8 cellular contexts compared by ENCODE assay signal in the genomic region with DNA sequence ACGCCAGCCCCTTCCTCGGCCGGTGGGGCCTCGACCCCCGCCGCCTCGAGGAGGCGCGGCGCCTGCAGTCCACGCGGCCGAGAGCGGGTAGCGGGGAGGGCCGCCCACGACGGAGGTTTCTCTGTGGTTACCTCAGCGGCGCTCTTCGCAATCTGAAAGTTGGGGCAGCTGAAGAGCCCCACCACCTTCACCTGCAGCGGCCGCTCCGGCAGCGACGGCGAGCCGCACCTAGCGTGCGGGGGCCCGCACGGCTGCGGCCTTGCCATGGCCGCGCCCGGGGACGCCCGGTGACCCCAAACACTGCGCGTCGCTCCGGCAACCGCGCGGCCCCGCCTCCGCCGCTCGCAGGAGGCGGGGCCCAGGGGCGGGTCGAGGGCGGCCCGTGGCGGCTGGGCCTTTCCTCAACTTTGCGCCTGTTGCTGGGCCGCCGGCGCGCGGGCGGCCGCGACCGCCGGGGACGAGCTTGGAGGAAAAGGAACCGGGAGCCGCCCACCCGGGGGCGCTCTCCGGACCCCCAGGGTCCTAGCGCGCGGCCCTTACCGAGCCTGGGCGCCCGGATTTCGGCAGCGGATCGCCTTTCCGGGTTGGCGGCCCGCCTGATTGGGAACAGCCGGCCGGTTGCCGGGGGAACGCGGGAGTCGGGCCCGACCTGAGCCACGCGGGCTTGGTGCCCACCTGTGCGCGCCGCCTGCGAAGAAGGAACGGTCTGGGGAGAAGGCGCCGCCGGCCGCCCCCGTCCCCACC. TPM values are rescaled to one million over a fixed set of nuclear protein-coding genes. Genes with fewer than 3 reads are reported as not detected.
A peak's percentile ranks its signal among the peaks of the same experiment; 100 is the strongest.
DNase-seq lines count a peak whose midpoint lies in the region; ATAC-seq and TF ChIP-seq lines count a peak whose summit lies in the region.

A gene (minus strand): TSS at position 304 of the 744 bp plus-strand sequence. CDS start 38 bp downstream, at position 266.
A gene with protein sequence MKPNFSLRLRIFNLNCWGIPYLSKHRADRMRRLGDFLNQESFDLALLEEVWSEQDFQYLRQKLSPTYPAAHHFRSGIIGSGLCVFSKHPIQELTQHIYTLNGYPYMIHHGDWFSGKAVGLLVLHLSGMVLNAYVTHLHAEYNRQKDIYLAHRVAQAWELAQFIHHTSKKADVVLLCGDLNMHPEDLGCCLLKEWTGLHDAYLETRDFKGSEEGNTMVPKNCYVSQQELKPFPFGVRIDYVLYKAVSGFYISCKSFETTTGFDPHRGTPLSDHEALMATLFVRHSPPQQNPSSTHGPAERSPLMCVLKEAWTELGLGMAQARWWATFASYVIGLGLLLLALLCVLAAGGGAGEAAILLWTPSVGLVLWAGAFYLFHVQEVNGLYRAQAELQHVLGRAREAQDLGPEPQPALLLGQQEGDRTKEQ (plus strand): TSS at position 400 of the 744 bp plus-strand sequence. CDS start 398 bp downstream, outside the sequence.

- peaks cover 9% of the 10 kb centered on the region; the same call in 1 of the 2 replicates for H3K4me1 ChIP-seq in HUES64 (ENCODE audit: insufficient read depth, low read length)
- H3K4me1 ChIP-seq in Panc1 (ENCODE audit: control insufficient read depth, insufficient read depth, low read length), result peaks cover 14% of the 10 kb centered on the region

- H3K36me3 Mint-ChIP-seq in activated T-helper 17 cell treated with anti-CD3 and anti-CD28 coated beads, Interleukin-2, amount 50 U/mL, for 72 hours (ENCODE audit: low read depth), result peaks cover 28% of the 10 kb centered on the region
- peaks cover 6% of the 10 kb centered on the region for H3K36me3 Mint-ChIP-seq in nephron (ENCODE audit: low read depth)

- H3K4me3 Mint-ChIP-seq in activated T-helper 17 cell treated with anti-CD3 and anti-CD28 coated beads, Interleukin-2, amount 50 U/mL, for 72 hours, result peak within 1 kb of the TSS; percentile 92
- peak within 1 kb of the TSS; percentile 97 to 98 (median 97) for H3K4me3 Mint-ChIP-seq in nephron

- POLR2A ChIA-PET in Panc1 (lab: Charles Lee), result interaction anchor here (0.5 to 1.6 kb wide), 4 partner anchors 20 to 346 kb away, joined by 3 to 4 read pairs (median 3); a partner anchor contains a TSS

- H3K36me3 ChIP-seq in HUES64 (ENCODE audit: insufficient read depth, low read length) (peaks cover 34% of the 10 kb centered on the region), Panc1 (ENCODE audit: control insufficient read depth, insufficient read depth, low read length) (peaks cover 2% of the 10 kb centered on the region; the same call in 1 of the 2 replicates)

- H3K9me3 ChIP-seq in HUES64 (ENCODE audit: insufficient read depth, low read depth, low read length) (no peaks in the 10 kb centered on the region), Panc1 (ENCODE audit: control insufficient read depth, insufficient read depth, low read depth, low read length) (no peaks in the 10 kb centered on the region)

- H3K27me3 Mint-ChIP-seq in activated T-helper 17 cell treated with anti-CD3 and anti-CD28 coated beads, Interleukin-2, amount 50 U/mL, for 72 hours, result no peaks in the 10 kb centered on the region
- H3K27me3 Mint-ChIP-seq in nephron (ENCODE audit: low read depth), result no peaks in the 10 kb centered on the region

- H3K27ac Mint-ChIP-seq in activated T-helper 17 cell treated with anti-CD3 and anti-CD28 coated beads, Interleukin-2, amount 50 U/mL, for 72 hours, result peak within 1 kb of the TSS; percentile 90
- peak within 1 kb of the TSS; percentile 83 to 94 (median 90) for H3K27ac Mint-ChIP-seq in nephron

- ATAC-seq in GM21515 (IDR thresholded peaks at IDR 0.05; ENCODE audit: unreplicated experiment) (peak; percentile 85), Panc1 (peak; percentile 93)
- peak; percentile 93 for ATAC-seq in activated T-helper 17 cell treated with anti-CD3 and anti-CD28 coated beads, Interleukin-2, amount 50 U/mL, for 72 hours (replicated peaks)
- ATAC-seq in stimulated activated naive CD8-positive, alpha-beta T cell treated with anti-CD3 and anti-CD28 coated beads, Interleukin-15, Interleukin-2, amounts not matched to agents 100 U/mL and 50 U/mL, for 24 hours, result peak; percentile 88

- H3K27me3 ChIP-seq in HUES64 (ENCODE audit: insufficient read depth, low read length) (peaks cover 13% of the 10 kb centered on the region; the same call in 1 of the 2 replicates), Panc1 (ENCODE audit: control insufficient read depth, insufficient read depth, low read length) (no peaks in the 10 kb centered on the region)

- H3K27ac ChIP-seq in HUES64 (ENCODE audit: low read depth, low read length) (peak within 1 kb of the TSS; percentile 71), Panc1 (ENCODE audit: low read length) (peak within 1 kb of the TSS; percentile 83)

- in situ Hi-C loops in Panc1 (cut with HindIII; ENCODE audit: low pct_unique_long_range_greater_than_20kb, low sequenced_read_pairs), result no loop called here

- H3K9ac ChIP-seq in HUES64 (ENCODE audit: low read depth, low read length), result peak within 1 kb of the TSS; percentile 76

- CTCF ChIA-PET in Panc1 (lab: Charles Lee), result interaction anchor here (1.0 kb wide), 1 partner anchor 252 kb away, joined by 4 read pairs; no protein-coding TSS in a partner anchor

- peaks cover 11% of the 10 kb centered on the region for H3K4me1 Mint-ChIP-seq in activated T-helper 17 cell treated with anti-CD3 and anti-CD28 coated beads, Interleukin-2, amount 50 U/mL, for 72 hours
- peaks cover 17% of the 10 kb centered on the region for H3K4me1 Mint-ChIP-seq in nephron

- H3K4me3 ChIP-seq in HUES64 (ENCODE audit: low read length) (peak within 1 kb of the TSS; percentile 81), Panc1 (ENCODE audit: low read depth in 2 of 2, low read length in 2 of 2) (peak within 1 kb of the TSS; percentile 74 to 77)

- no peaks in the 10 kb centered on the region for H3K9me3 Mint-ChIP-seq in activated T-helper 17 cell treated with anti-CD3 and anti-CD28 coated beads, Interleukin-2, amount 50 U/mL, for 72 hours
- no peaks in the 10 kb centered on the region for H3K9me3 Mint-ChIP-seq in nephron

- peak; percentile 45 for DNase-seq in DMS53 treated with DMSO at 0.1 percent for 48 hours (lab: John Stamatoyannopoulos, UW; ENCODE audit: unreplicated experiment)
- no peak for DNase-seq in Panc1 (ENCODE audit: low read depth, low spot score)
- DNase-seq in fibroblast of peridontal ligament (ENCODE audit: extremely low read depth), result peak; percentile 85
- peak; percentile 86 for DNase-seq in stimulated activated naive CD8-positive, alpha-beta T cell treated with anti-CD3 and anti-CD28 coated beads, Interleukin-15, Interleukin-2, amounts not matched to agents 100 U/mL and 50 U/mL, for 24 hours

- under 1% methylated on average over 103 of the region's 103 CpGs for WGBS in HUES64

- no TSS peak for BruUV-seq in Panc1 (replicated peaks; lab: Mats Ljungman, UMichigan)

- intact Hi-C loops in Panc1 (cut with micrococcal nuclease; ENCODE audit: unreplicated experiment), result loop anchor here (5.0 kb wide), 1 partner anchor 58 kb away; a partner anchor contains a TSS

- no peak for TF ChIP-seq CTCF in Panc1 (IDR thresholded peaks at IDR 0.05)
- TF ChIP-seq CTCF in nephron (IDR thresholded peaks at IDR 0.05; ENCODE audit: unreplicated experiment in 3 of 3), result peak in 1 of 3 experiments; percentile 39

RNA-seq across cellular contexts. Expression of the first gene that starts in this region (rescaled TPM):
- 0.65 TPM for polyA plus RNA-seq in HUES64 (2013, experiment 1 of 2)
- 1.6 TPM for polyA plus RNA-seq in HUES64 (2013, experiment 2 of 2)
- 2.2 TPM for total RNA-seq in Panc1 (2021; ENCODE audit: unreplicated experiment)
- 2.0 TPM for polyA plus RNA-seq in Panc1 (2012; ENCODE audit: insufficient read length)
- total RNA-seq in activated T-helper 17 cell treated with anti-CD3 and anti-CD28 coated beads, Interleukin-2, amount 50 U/mL, for 72 hours, result under 1 TPM in 1 of 2 donors, not detected in 1; 0.39 TPM

RNA-seq across cellular contexts. Expression of the second gene that starts in this region (rescaled TPM):
- 7.9 TPM for polyA plus RNA-seq in HUES64 (2013, experiment 1 of 2)
- polyA plus RNA-seq in HUES64 (2013, experiment 2 of 2), result 8.2 TPM
- total RNA-seq in Panc1 (2021; ENCODE audit: unreplicated experiment), result 50.0 TPM
- polyA plus RNA-seq in Panc1 (2012; ENCODE audit: insufficient read length), result 51.0 TPM
- total RNA-seq in activated T-helper 17 cell treated with anti-CD3 and anti-CD28 coated beads, Interleukin-2, amount 50 U/mL, for 72 hours, result 1 to 10 TPM; 8.0 to 9.7 TPM
